8 cellular contexts compared by ENCODE assay signal in the genomic region with DNA sequence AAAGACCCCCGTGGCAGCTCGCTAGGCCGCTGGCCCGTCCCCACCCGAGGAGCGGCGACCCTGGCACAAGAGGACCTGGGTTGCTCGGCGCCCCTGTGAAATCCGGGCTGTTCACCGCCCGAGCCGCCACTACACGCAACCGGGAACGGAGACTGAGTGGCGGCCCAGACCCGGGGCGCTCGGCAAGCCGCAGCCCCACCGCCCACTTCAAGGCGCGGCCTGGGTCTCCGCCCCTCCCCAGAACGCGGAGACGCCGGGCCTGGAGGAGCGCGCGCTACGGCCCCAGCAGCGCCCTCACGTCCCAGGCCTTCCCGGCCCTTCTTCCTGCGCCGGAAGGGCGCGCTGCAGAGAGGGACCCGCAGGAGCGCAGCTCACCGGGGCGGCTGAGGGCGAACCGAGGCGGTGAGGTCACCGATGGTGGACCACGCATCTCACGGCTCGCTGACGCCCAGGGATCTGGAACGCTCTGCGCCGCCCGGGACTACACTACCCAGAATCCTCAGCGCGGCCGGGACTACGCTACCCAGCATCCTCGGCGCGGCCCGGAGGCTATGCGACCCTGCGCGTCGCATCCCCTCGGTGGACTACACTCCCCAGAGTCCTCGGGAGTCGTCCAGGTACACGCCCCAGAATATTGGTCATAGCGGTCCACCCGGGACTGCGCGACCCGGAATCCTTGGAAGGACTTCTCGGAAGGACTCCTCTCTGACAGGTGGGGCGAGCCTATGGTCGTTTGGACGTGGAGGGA. TPM values are rescaled to one million over a fixed set of nuclear protein-coding genes. Genes with fewer than 3 reads are reported as not detected.
DNase-seq lines count a peak whose midpoint lies in the region; ATAC-seq and TF ChIP-seq lines count a peak whose summit lies in the region.

Gene ZNF337, minus strand, starts transcription at position 470 of the 748 bp plus-strand sequence. CDS start 10,436 bp downstream, outside the sequence.

- peaks cover 33% of the 10 kb centered on the region for H3K4me1 Mint-ChIP-seq in activated T-cell treated with anti-CD3 and anti-CD28 coated beads, Interleukin-2, amount 50 U/mL, for 4 hours (ENCODE audit: low read depth)

- H3K27me3 Mint-ChIP-seq in activated T-cell treated with anti-CD3 and anti-CD28 coated beads, Interleukin-2, amount 50 U/mL, for 4 hours (ENCODE audit: low read depth) = no peaks in the 10 kb centered on the region

- H3K4me3 ChIP-seq in Panc1 (ENCODE audit: low read depth in 2 of 2, low read length in 2 of 2) = peak within 1 kb of the TSS; percentile 77 to 85
- peak within 1 kb of the TSS; percentile 66 to 89 for H3K4me3 ChIP-seq in muscle layer of colon (ENCODE audit: low read depth in 1 of 2, low read length in 2 of 2)

- POLR2A ChIA-PET in Panc1 (lab: Charles Lee) = no interaction called here

- DNase-seq in DMS79 (lab: John Stamatoyannopoulos, UW) (peak; percentile 84), KG1 (lab: John Stamatoyannopoulos, UW) (peak; percentile 87), Panc1 (ENCODE audit: low read depth, low spot score) (peak; percentile 62)
- DNase-seq in activated T-cell treated with anti-CD3 and anti-CD28 coated beads, Interleukin-2, amount 50 U/mL, for 4 hours = peak; percentile 90
- peak; percentile 89 for DNase-seq in stimulated activated CD8-positive, alpha-beta memory T cell treated with anti-CD3 and anti-CD28 coated beads, Interleukin-7, amount 100 ng/mL, for 24 hours (ENCODE audit: low read depth)

- peaks cover 4% of the 10 kb centered on the region; the same call in 1 of the 2 replicates for H3K9me3 ChIP-seq in Panc1 (ENCODE audit: control insufficient read depth, insufficient read depth, low read depth, low read length)
- H3K9me3 ChIP-seq in muscle layer of colon (ENCODE audit: low read length) = no peaks in the 10 kb centered on the region

- intact Hi-C loops in Panc1 (cut with micrococcal nuclease; ENCODE audit: unreplicated experiment) = no loop called here

- peak within 1 kb of the TSS; percentile 47 for H3K9ac ChIP-seq in muscle layer of colon (ENCODE audit: low read length)

- TF ChIP-seq CTCF in Panc1 (IDR thresholded peaks at IDR 0.05) = no peak; the same call in 1 of the 2 replicates

- no peaks in the 10 kb centered on the region for H3K27me3 ChIP-seq in Panc1 (ENCODE audit: control insufficient read depth, insufficient read depth, low read length)
- no peaks in the 10 kb centered on the region for H3K27me3 ChIP-seq in muscle layer of colon (ENCODE audit: control insufficient read depth in 1 of 2, insufficient read depth in 2 of 2, low read length in 2 of 2)

- ATAC-seq in GM21723 (IDR thresholded peaks at IDR 0.05; ENCODE audit: unreplicated experiment) (peak; percentile 98), Panc1 (peak; percentile 99), esophagus mucosa (peak; percentile 100)
- peak; percentile 96 for ATAC-seq in activated T-cell treated with anti-CD3 and anti-CD28 coated beads, Interleukin-2, amount 50 U/mL, for 4 hours

- CTCF ChIA-PET in Panc1 (lab: Charles Lee) = no interaction called here

- peak within 1 kb of the TSS; percentile 92 for H3K4me3 Mint-ChIP-seq in activated T-cell treated with anti-CD3 and anti-CD28 coated beads, Interleukin-2, amount 50 U/mL, for 4 hours

- peaks cover 19% of the 10 kb centered on the region for H3K36me3 Mint-ChIP-seq in activated T-cell treated with anti-CD3 and anti-CD28 coated beads, Interleukin-2, amount 50 U/mL, for 4 hours (ENCODE audit: insufficient read depth)

- H3K36me3 ChIP-seq in Panc1 (ENCODE audit: control insufficient read depth, insufficient read depth, low read length) (no peaks in the 10 kb centered on the region), muscle layer of colon (ENCODE audit: insufficient read depth, low read length) (no peaks in the 10 kb centered on the region)

- BruUV-seq in Panc1 (replicated peaks; lab: Mats Ljungman, UMichigan) = no TSS peak

- in situ Hi-C loops in Panc1 (cut with HindIII; ENCODE audit: low pct_unique_long_range_greater_than_20kb, low sequenced_read_pairs) = no loop called here

- H3K9me3 Mint-ChIP-seq in activated T-cell treated with anti-CD3 and anti-CD28 coated beads, Interleukin-2, amount 50 U/mL, for 4 hours = peaks cover 14% of the 10 kb centered on the region

- H3K4me1 ChIP-seq in Panc1 (ENCODE audit: control insufficient read depth, insufficient read depth, low read length) (no peaks in the 10 kb centered on the region), muscle layer of colon (ENCODE audit: insufficient read depth, low read length) (peaks cover 7% of the 10 kb centered on the region)

- H3K27ac ChIP-seq in Panc1 (ENCODE audit: low read length) (peak within 1 kb of the TSS; percentile 75), muscle layer of colon (ENCODE audit: low read depth, low read length) (peak within 1 kb of the TSS; percentile 79)

RNA-seq across cellular contexts. Expression of gene ZNF337, which starts in this region (rescaled TPM):
- total RNA-seq in Panc1 (2021; ENCODE audit: unreplicated experiment) (9.1 TPM), esophagus mucosa (5.7 TPM)
- polyA plus RNA-seq in Panc1 (2012; ENCODE audit: insufficient read length) = 6.6 TPM
- 1 to 10 TPM; 7.5 to 7.6 (median 7.6) TPM for total RNA-seq in activated T-cell treated with anti-CD3 and anti-CD28 coated beads, Interleukin-2, amount 50 U/mL, for 4 hours

Comparison
In these comparisons a context has a peak if more than half of its experiments do, and no peak if none do; other contexts are left out.
1. Peak in every context shown above with its lines: DNase-seq, ATAC-seq, H3K4me3 ChIP-seq and H3K27ac ChIP-seq.